10 cellular contexts compared by ENCODE assay signal in genomic region chr17:45093444-45094110, GRCh38. TPM values are rescaled to one million over a fixed set of nuclear protein-coding genes. Genes with fewer than 3 reads are reported as not detected.
DNase-seq lines count a peak whose midpoint lies in the region; ATAC-seq and TF ChIP-seq lines count a peak whose summit lies in the region.
"Had no signal": no experiment of that assay in that cellular context is flagged by ENCODE, and none has a peak within 500 bp of the region (broad histone marks: within the 10 kb centered on the region; RNA-seq: fewer than 3 reads in every experiment).

No MANE protein-coding gene starts in this region.

- DNase-seq in SJSA1 (ENCODE audit: low read depth in 1 of 2, low spot score in 2 of 2) (no peak), transverse colon (no peak), NCI-H1694 treated with DMSO at 0.1 percent for 48 hours (lab: John Stamatoyannopoulos, UW) (no peak), NCI-H526 (lab: John Stamatoyannopoulos, UW) (no peak)
- DNase-seq: activated naive CD4-positive, alpha-beta T cell; glutamatergic neuron; stimulated activated CD8-positive, alpha-beta memory T cell treated with anti-CD3 and anti-CD28 coated beads, Interleukin-4, amount 100 ng/mL, for 48 hours had no signal

- H3K27me3 ChIP-seq in SJSA1 (replicated peaks) (no peaks in the 10 kb centered on the region), esophagus (ENCODE audit: control insufficient read depth in 1 of 2, insufficient read depth in 2 of 2, low read length in 2 of 2) (no peaks in the 10 kb centered on the region), muscle layer of duodenum (ENCODE audit: low read depth, low read length) (no peaks in the 10 kb centered on the region), transverse colon (no peaks in the 10 kb centered on the region)

- TF ChIP-seq POLR2A in transverse colon (IDR thresholded peaks at IDR 0.05), result no peak

- H3K4me1 ChIP-seq in SJSA1 (replicated peaks) (peaks cover 30% of the 10 kb centered on the region), esophagus (ENCODE audit: control insufficient read depth in 2 of 2, insufficient read depth in 2 of 2, low read length in 1 of 2) (peaks cover 6 to 18% of the 10 kb centered on the region in 2 donors), muscle layer of duodenum (ENCODE audit: control insufficient read depth in 1 of 2, insufficient read depth in 2 of 2, low read length in 2 of 2) (peaks cover 12 to 33% of the 10 kb centered on the region in 2 donors), transverse colon (peaks cover 10 to 31% (median 22%) of the 10 kb centered on the region in 4 donors)

- TF ChIP-seq CTCF in transverse colon (IDR thresholded peaks at IDR 0.05), result no peak

- peak overlapping the region; percentile 54 for H3K27ac ChIP-seq in SJSA1
- peak overlapping the region; percentile 84 to 92 for H3K27ac ChIP-seq in esophagus (ENCODE audit: low read depth in 2 of 2, low read length in 1 of 2)
- peak overlapping the region; percentile 93 for H3K27ac ChIP-seq in muscle layer of duodenum (ENCODE audit: low read length)
- peak overlapping the region; percentile 79 to 93 (median 86) for H3K27ac ChIP-seq in transverse colon

- H3K4me3 ChIP-seq in SJSA1 (no peak overlapping the region), esophagus (ENCODE audit: low read depth in 1 of 2, low read length in 2 of 2) (no peak overlapping the region), muscle layer of duodenum (ENCODE audit: low read depth in 1 of 2, low read length in 2 of 2) (peak overlapping the region in 1 of 2 donors; percentile 21), transverse colon (no peak overlapping the region)

- H3K9me3 ChIP-seq in SJSA1 (replicated peaks) (no peaks in the 10 kb centered on the region), esophagus (ENCODE audit: control insufficient read depth in 2 of 2, insufficient read depth in 1 of 2, low read depth in 1 of 2, low read length in 1 of 2) (no peaks in the 10 kb centered on the region), muscle layer of duodenum (ENCODE audit: control insufficient read depth in 1 of 2, low read length in 2 of 2) (no peaks in the 10 kb centered on the region), transverse colon (no peaks in the 10 kb centered on the region)

- H3K36me3 ChIP-seq in SJSA1 (peaks cover 90% of the 10 kb centered on the region), esophagus (ENCODE audit: control insufficient read depth in 2 of 2, insufficient read depth in 2 of 2, low read length in 1 of 2) (peaks cover 14 to 32% of the 10 kb centered on the region in 2 donors), muscle layer of duodenum (ENCODE audit: control insufficient read depth in 1 of 2, insufficient read depth in 2 of 2, low read length in 2 of 2) (peaks cover 47 to 54% of the 10 kb centered on the region in 2 donors), transverse colon (peaks cover 0 to 54% (median 24%) of the 10 kb centered on the region in 4 donors)

- 39 to 52% methylated on average over 13 of the region's 13 CpGs for whole genome bisulfite sequencing in esophagus, 2 donors
- WGBS in transverse colon (ENCODE audit: low coverage in 1 of 2), 2 donors, result 50 to 63% methylated on average over 1 to 13 of the region's 13 CpGs

- intact Hi-C loops in transverse colon (cut with DNase I; ENCODE audit: low total_unique reads), result no loop called here

- no peak for ATAC-seq in HG03139 (IDR thresholded peaks at IDR 0.05; ENCODE audit: unreplicated experiment)

- in situ Hi-C loops in transverse colon (cut with MboI; ENCODE audit: low pct_ligation_motif_present in 1 of 4, low pct_unique_long_range_greater_than_20kb in 1 of 4, low sequenced_read_pairs in 3 of 4), result loop anchor here in 1 of 4 donors (10.0 kb wide), 1 partner anchor 179 kb away; the partner anchor contains the start of gene GFAP

- TF ChIP-seq EP300 in transverse colon (IDR thresholded peaks at IDR 0.05; ENCODE audit: low read depth), result peak; percentile 49

RNA-seq across cellular contexts. Expression of gene NMT1, which starts 32.5 kb away (rescaled TPM):
- 126 and 144 TPM in 2 replicates for total RNA-seq in SJSA1 (2014; rRNA removed; shearing (Covaris generic))
- polyA plus RNA-seq in esophagus, result 10 to 100 TPM; 30.1 to 32.9 TPM
- total RNA-seq in transverse colon, result 10 to 100 TPM; 16.1 to 83.8 (median 43.4) TPM

RNA-seq across cellular contexts. Expression of gene PLCD3, which starts 38.7 kb away (rescaled TPM):
- total RNA-seq in SJSA1 (2014; rRNA removed; shearing (Covaris generic)), result 17.5 and 92.5 TPM in 2 replicates
- polyA plus RNA-seq in esophagus, result 10 to 100 TPM; 34.2 to 47.3 TPM
- total RNA-seq in transverse colon, result 100 to 1,000 TPM; 157 to 369 (median 335) TPM

RNA-seq across cellular contexts. Expression of gene ACBD4, which starts 41.9 kb away (rescaled TPM):
- total RNA-seq in SJSA1 (2014; rRNA removed; shearing (Covaris generic)), result 0.89 and 1.6 TPM in 2 replicates
- polyA plus RNA-seq in esophagus, result 1 to 10 TPM; 5.9 to 8.8 TPM
- total RNA-seq in transverse colon, result 10 to 100 TPM; 24.9 to 96.1 (median 38.6) TPM

RNA-seq across cellular contexts. Expression of gene DCAKD, which starts 42.1 kb away (rescaled TPM):
- total RNA-seq in SJSA1 (2014; rRNA removed; shearing (Covaris generic)), result 51.8 and 74.1 TPM in 2 replicates
- polyA plus RNA-seq in esophagus, result 10 to 100 TPM; 11.8 to 15.8 TPM
- 100 to 1,000 TPM in 1 of 4 donors, 10 to 100 TPM in 2, 1 to 10 TPM in 1; 9.4 to 144 (median 27.4) TPM for total RNA-seq in transverse colon

RNA-seq across cellular contexts. Expression of gene HEXIM1, which starts 54.7 kb away (rescaled TPM):
- total RNA-seq in SJSA1 (2014; rRNA removed; shearing (Covaris generic)), result 7.2 and 7.3 TPM in 2 replicates
- polyA plus RNA-seq in esophagus, result 10 to 100 TPM; 20.4 to 24.2 TPM
- 10 to 100 TPM; 38.0 to 54.9 (median 42.6) TPM for total RNA-seq in transverse colon
